ENCODE assay signal across 8 cellular contexts in genomic region chr1:228173528-228174481, GRCh38. TPM values are rescaled to one million over a fixed set of nuclear protein-coding genes. Genes with fewer than 3 reads are reported as not detected.
A peak's percentile ranks its signal among the peaks of the same experiment; 100 is the strongest.
DNase-seq lines count a peak whose midpoint lies in the region; ATAC-seq and TF ChIP-seq lines count a peak whose summit lies in the region.
"Not testable (repeated sequence)": the region's sequence is repeated elsewhere in the genome, so short reads cannot be mapped to it uniquely, and the experiment has no call there.

No MANE protein-coding gene starts in this region.

- not testable (repeated sequence) for H3K9ac ChIP-seq in HUES48 (ENCODE audit: low read depth, low read length)

- not testable (repeated sequence) for TF ChIP-seq CTCF in CD8-positive, alpha-beta T cell (IDR thresholded peaks at IDR 0.05); spleen (IDR thresholded peaks at IDR 0.05 in 8 of 11, conservative IDR thresholded peaks at IDR 0.05 in 3 of 11)

- H3K4me3 ChIP-seq in CD8-positive, alpha-beta T cell (ENCODE audit: low read depth, low read length); spleen: not testable (repeated sequence)
- peak overlapping the region; percentile 47; the same call in 1 of the 2 replicates for H3K4me3 ChIP-seq in HUES48 (ENCODE audit: low read depth, low read length)

- not testable (repeated sequence) for TF ChIP-seq POLR2A in spleen (IDR thresholded peaks at IDR 0.05)

- peaks cover 10% of the 10 kb centered on the region for H3K4me1 Mint-ChIP-seq in CD8-positive, alpha-beta T cell (ENCODE audit: low read depth)
- H3K4me1 Mint-ChIP-seq in effector memory CD8-positive, alpha-beta T cell (ENCODE audit: low read depth in 2 of 2), result peaks cover 5 to 22% of the 10 kb centered on the region in 2 donors

- CTCF ChIA-PET in CD8-positive, alpha-beta T cell (lab: Charles Lee), result not testable (repeated sequence)

- H3K4me1 ChIP-seq in CD8-positive, alpha-beta T cell (ENCODE audit: insufficient read depth, low read length); HUES48 (ENCODE audit: control insufficient read depth, insufficient read depth, low read length): not testable (repeated sequence)
- peaks cover 0 to 57% (median 9%) of the 10 kb centered on the region in 6 donors for H3K4me1 ChIP-seq in spleen

- H3K36me3 ChIP-seq in CD8-positive, alpha-beta T cell (ENCODE audit: insufficient read depth, low read length); HUES48 (ENCODE audit: control insufficient read depth, insufficient read depth, low read length): not testable (repeated sequence)
- peaks cover 5 to 29% (median 8%) of the 10 kb centered on the region in 6 donors for H3K36me3 ChIP-seq in spleen

- intact Hi-C loops in CD8-positive, alpha-beta T cell (cut with DNase I, micrococcal nuclease); spleen (cut with DNase I; ENCODE audit: low total_unique reads): not testable (repeated sequence)

- H3K27me3 Mint-ChIP-seq in CD8-positive, alpha-beta T cell (ENCODE audit: low read depth); effector memory CD8-positive, alpha-beta T cell: not testable (repeated sequence)

- not testable (repeated sequence) for H3K27ac ChIP-seq in CD8-positive, alpha-beta T cell (ENCODE audit: low read depth, low read length); HUES48 (ENCODE audit: low read depth, low read length)
- peak overlapping the region in 2 of 8 donors; percentile 36 for H3K27ac ChIP-seq in spleen

- DNase-seq in CD8-positive, alpha-beta T cell, result peak in 2 of 7 experiments; percentile 37 to 52
- DNase-seq in NCI-H82 (lab: John Stamatoyannopoulos, UW) (peak; percentile 36), T1000 (lab: John Stamatoyannopoulos, UW) (peak; percentile 22), spleen (peak; percentile 83)
- DNase-seq in activated T-cell treated with anti-CD3 and anti-CD28 coated beads, Interleukin-2, amount 50 U/mL, for 48 hours, result peak; percentile 47 to 49
- DNase-seq in effector memory CD8-positive, alpha-beta T cell, result peak; percentile 36 to 46 (median 44)
- not testable (repeated sequence) for DNase-seq in left lobe of liver (ENCODE audit: low spot score)

- H3K27ac Mint-ChIP-seq in CD8-positive, alpha-beta T cell, result not testable (repeated sequence)
- peak overlapping the region in 1 of 2 donors; percentile 78 for H3K27ac Mint-ChIP-seq in effector memory CD8-positive, alpha-beta T cell

- POLR2A ChIA-PET in CD8-positive, alpha-beta T cell (lab: Charles Lee), result interaction anchor here (1.5 kb wide), 1 partner anchor 36 kb away, joined by 5 read pairs; no protein-coding TSS in a partner anchor

- ATAC-seq in CD8-positive, alpha-beta T cell, result peak; percentile 60
- ATAC-seq in effector memory CD8-positive, alpha-beta T cell (replicated peaks), result peak; percentile 59
- ATAC-seq in left lobe of liver, result peak; percentile 23

- H3K36me3 Mint-ChIP-seq in CD8-positive, alpha-beta T cell, result peaks cover 32% of the 10 kb centered on the region
- peaks cover 43% of the 10 kb centered on the region for H3K36me3 Mint-ChIP-seq in effector memory CD8-positive, alpha-beta T cell (ENCODE audit: insufficient read depth)

- WGBS in spleen, 5 donors, result 66 to 96% (median 81%) methylated on average over 3 to 38 of the region's 69 CpGs

- not testable (repeated sequence) for H3K4me3 Mint-ChIP-seq in CD8-positive, alpha-beta T cell; effector memory CD8-positive, alpha-beta T cell

- not testable (repeated sequence) for H3K27me3 ChIP-seq in CD8-positive, alpha-beta T cell (ENCODE audit: insufficient read depth, low read length); HUES48 (ENCODE audit: control insufficient read depth, insufficient read depth, low read length); spleen (replicated peaks in 1 of 7)

- not testable (repeated sequence) for H3K9me3 ChIP-seq in CD8-positive, alpha-beta T cell (ENCODE audit: low read length); HUES48 (ENCODE audit: control insufficient read depth, insufficient read depth, low read length); spleen

- H3K9me3 Mint-ChIP-seq in CD8-positive, alpha-beta T cell; effector memory CD8-positive, alpha-beta T cell: not testable (repeated sequence)

RNA-seq across cellular contexts. Expression of gene IBA57, which starts 8.2 kb away (rescaled TPM):
- total RNA-seq in CD8-positive, alpha-beta T cell, result 10 to 100 TPM; 23.5 to 23.8 TPM
- total RNA-seq in left lobe of liver, result 9.8 TPM
- 10 to 100 TPM in 5 of 7 donors, 1 to 10 TPM in 2; 7.1 to 14.7 (median 11.6) TPM for total RNA-seq in spleen
- polyA plus RNA-seq in spleen, result 1 to 10 TPM in 2 of 3 donors, under 1 TPM in 1; 0.59 to 4.3 (median 1.1) TPM

RNA-seq across cellular contexts. Expression of gene GJC2, which starts 24.1 kb away (rescaled TPM):
- 1 to 10 TPM; 5.9 to 8.2 TPM for total RNA-seq in CD8-positive, alpha-beta T cell
- total RNA-seq in left lobe of liver (0.50 TPM), spleen (1 to 10 TPM in 6 of 7 donors, under 1 TPM in 1; 0.94 to 3.5 (median 2.4) TPM)
- polyA plus RNA-seq in spleen, result under 1 TPM; 0.35 to 0.96 (median 0.67) TPM

RNA-seq across cellular contexts. Expression of gene GUK1, which starts 33.7 kb away (rescaled TPM):
- total RNA-seq in CD8-positive, alpha-beta T cell, result 100 to 1,000 TPM; 548 to 551 TPM
- total RNA-seq in left lobe of liver (128 TPM), spleen (100 to 1,000 TPM; 167 to 218 (median 186) TPM)
- polyA plus RNA-seq in spleen, result 100 to 1,000 TPM; 279 to 499 (median 316) TPM

RNA-seq across cellular contexts. Expression of gene OBSCN, which starts 34.0 kb away (rescaled TPM):
- total RNA-seq in CD8-positive, alpha-beta T cell, result 10 to 100 TPM; 58.3 to 65.3 TPM
- 3.1 TPM for total RNA-seq in left lobe of liver
- total RNA-seq in spleen, result 10 to 100 TPM; 35.3 to 71.7 (median 46.0) TPM
- 10 to 100 TPM; 12.6 to 31.6 (median 23.3) TPM for polyA plus RNA-seq in spleen
